ENCODE assay signal across 1 cellular context in the genomic region with DNA sequence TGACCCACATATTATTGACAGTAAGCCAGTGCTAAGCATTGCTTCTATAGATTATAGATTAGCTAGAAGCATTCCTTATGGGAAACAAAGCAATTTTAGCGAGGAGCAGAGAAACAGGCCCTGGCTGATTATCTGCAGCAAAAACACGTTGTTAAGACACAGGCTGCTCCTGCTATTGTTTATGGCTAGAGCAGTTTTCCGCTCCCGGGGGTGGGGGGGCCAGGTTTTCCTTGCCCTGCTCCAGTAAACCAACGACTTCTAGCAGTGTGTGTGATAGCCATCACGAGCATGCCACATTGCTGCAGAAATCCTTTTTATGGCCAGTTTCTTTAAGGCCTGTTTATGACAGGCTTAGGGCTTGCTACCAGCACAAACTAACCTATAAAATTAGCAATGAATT.
TF ChIP-seq lines count a peak whose summit lies in the region.

No MANE protein-coding gene starts in this region.

TF ChIP-seq in GM23338, 12 proteins besides CTCF, POLR2A, EP300 and RAD21 (continued from another document):
- TF ChIP-seq, protein P1, sequence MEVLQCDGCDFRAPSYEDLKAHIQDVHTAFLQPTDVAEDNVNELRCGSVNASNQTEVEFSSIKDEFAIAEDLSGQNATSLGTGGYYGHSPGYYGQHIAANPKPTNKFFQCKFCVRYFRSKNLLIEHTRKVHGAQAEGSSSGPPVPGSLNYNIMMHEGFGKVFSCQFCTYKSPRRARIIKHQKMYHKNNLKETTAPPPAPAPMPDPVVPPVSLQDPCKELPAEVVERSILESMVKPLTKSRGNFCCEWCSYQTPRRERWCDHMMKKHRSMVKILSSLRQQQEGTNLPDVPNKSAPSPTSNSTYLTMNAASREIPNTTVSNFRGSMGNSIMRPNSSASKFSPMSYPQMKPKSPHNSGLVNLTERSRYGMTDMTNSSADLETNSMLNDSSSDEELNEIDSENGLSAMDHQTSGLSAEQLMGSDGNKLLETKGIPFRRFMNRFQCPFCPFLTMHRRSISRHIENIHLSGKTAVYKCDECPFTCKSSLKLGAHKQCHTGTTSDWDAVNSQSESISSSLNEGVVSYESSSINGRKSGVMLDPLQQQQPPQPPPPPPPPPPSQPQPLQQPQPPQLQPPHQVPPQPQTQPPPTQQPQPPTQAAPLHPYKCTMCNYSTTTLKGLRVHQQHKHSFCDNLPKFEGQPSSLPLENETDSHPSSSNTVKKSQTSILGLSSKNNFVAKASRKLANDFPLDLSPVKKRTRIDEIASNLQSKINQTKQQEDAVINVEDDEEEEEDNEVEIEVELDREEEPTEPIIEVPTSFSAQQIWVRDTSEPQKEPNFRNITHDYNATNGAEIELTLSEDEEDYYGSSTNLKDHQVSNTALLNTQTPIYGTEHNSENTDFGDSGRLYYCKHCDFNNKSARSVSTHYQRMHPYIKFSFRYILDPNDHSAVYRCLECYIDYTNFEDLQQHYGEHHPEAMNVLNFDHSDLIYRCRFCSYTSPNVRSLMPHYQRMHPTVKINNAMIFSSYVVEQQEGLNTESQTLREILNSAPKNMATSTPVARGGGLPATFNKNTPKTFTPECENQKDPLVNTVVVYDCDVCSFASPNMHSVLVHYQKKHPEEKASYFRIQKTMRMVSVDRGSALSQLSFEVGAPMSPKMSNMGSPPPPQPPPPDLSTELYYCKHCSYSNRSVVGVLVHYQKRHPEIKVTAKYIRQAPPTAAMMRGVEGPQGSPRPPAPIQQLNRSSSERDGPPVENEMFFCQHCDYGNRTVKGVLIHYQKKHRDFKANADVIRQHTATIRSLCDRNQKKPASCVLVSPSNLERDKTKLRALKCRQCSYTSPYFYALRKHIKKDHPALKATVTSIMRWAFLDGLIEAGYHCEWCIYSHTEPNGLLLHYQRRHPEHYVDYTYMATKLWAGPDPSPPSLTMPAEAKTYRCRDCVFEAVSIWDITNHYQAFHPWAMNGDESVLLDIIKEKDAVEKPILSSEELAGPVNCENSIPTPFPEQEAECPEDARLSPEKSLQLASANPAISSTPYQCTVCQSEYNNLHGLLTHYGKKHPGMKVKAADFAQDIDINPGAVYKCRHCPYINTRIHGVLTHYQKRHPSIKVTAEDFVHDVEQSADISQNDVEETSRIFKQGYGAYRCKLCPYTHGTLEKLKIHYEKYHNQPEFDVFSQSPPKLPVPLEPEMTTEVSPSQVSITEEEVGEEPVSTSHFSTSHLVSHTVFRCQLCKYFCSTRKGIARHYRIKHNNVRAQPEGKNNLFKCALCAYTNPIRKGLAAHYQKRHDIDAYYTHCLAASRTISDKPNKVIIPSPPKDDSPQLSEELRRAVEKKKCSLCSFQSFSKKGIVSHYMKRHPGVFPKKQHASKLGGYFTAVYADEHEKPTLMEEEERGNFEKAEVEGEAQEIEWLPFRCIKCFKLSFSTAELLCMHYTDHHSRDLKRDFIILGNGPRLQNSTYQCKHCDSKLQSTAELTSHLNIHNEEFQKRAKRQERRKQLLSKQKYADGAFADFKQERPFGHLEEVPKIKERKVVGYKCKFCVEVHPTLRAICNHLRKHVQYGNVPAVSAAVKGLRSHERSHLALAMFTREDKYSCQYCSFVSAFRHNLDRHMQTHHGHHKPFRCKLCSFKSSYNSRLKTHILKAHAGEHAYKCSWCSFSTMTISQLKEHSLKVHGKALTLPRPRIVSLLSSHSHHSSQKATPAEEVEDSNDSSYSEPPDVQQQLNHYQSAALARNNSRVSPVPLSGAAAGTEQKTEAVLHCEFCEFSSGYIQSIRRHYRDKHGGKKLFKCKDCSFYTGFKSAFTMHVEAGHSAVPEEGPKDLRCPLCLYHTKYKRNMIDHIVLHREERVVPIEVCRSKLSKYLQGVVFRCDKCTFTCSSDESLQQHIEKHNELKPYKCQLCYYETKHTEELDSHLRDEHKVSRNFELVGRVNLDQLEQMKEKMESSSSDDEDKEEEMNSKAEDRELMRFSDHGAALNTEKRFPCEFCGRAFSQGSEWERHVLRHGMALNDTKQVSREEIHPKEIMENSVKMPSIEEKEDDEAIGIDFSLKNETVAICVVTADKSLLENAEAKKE (CRISPR knock-in tag; IDR thresholded peaks at IDR 0.05): no peak
- TF ChIP-seq ZNF331 (CRISPR knock-in tag; IDR thresholded peaks at IDR 0.05; ENCODE audit: low read depth) (no peak), CREB1 (CRISPR knock-in tag; IDR thresholded peaks at IDR 0.05; ENCODE audit: low read depth) (no peak), JUNB (IDR thresholded peaks at IDR 0.05; ENCODE audit: unreplicated experiment) (no peak)
